13 cellular contexts compared by ENCODE assay signal in the genomic region with DNA sequence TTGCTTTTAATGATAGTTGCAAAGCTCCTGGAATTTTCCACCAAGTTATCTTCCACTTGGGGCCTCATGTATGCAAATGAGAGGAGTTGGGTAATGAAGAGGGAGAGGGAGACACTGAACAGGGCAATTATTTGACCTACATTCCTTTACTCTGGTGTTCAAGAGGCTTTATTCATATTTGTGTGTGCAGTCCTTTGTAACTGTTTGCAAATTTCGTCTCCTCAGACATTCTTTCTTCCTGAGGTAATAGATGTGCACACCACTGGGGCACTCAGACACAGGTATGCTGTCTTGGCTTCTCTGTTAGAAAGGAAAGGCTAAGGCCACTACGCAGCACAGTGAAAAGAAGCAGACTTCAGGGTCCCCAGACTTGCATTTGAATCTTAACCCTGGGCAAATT. TPM values are rescaled to one million over a fixed set of nuclear protein-coding genes. Genes with fewer than 3 reads are reported as not detected.
DNase-seq lines count a peak whose midpoint lies in the region; ATAC-seq and TF ChIP-seq lines count a peak whose summit lies in the region.
"Had no signal": no experiment of that assay in that cellular context is flagged by ENCODE, and none has a peak within 500 bp of the region (broad histone marks: within the 10 kb centered on the region; RNA-seq: fewer than 3 reads in every experiment).

No MANE protein-coding gene starts in this region.

- H3K4me3 Mint-ChIP-seq in activated CD4-positive, alpha-beta memory T cell treated with anti-CD3 and anti-CD28 coated beads, Interleukin-2, amount 10 ng/mL, durations not matched to agents 7 days and 5 days: no peak overlapping the region
- H3K4me3 Mint-ChIP-seq: activated naive CD4-positive, alpha-beta T cell treated with anti-CD3 and anti-CD28 coated beads for 36 hours had no signal

- no peaks in the 10 kb centered on the region for H3K9me3 Mint-ChIP-seq in activated CD4-positive, alpha-beta memory T cell treated with anti-CD3 and anti-CD28 coated beads, Interleukin-2, amount 10 ng/mL, durations not matched to agents 7 days and 5 days
- H3K9me3 Mint-ChIP-seq: activated naive CD4-positive, alpha-beta T cell treated with anti-CD3 and anti-CD28 coated beads for 36 hours had no signal

- H3K27ac Mint-ChIP-seq in activated CD4-positive, alpha-beta memory T cell treated with anti-CD3 and anti-CD28 coated beads, Interleukin-2, amount 10 ng/mL, durations not matched to agents 7 days and 5 days: no peak overlapping the region
- H3K27ac Mint-ChIP-seq: activated naive CD4-positive, alpha-beta T cell treated with anti-CD3 and anti-CD28 coated beads for 36 hours had no signal

- in situ Hi-C loops in Panc1 (cut with HindIII; ENCODE audit: low pct_unique_long_range_greater_than_20kb, low sequenced_read_pairs): no loop called here

- no peak for TF ChIP-seq CTCF in Panc1 (IDR thresholded peaks at IDR 0.05)
- no peak for TF ChIP-seq CTCF in fibroblast of pulmonary artery (IDR thresholded peaks at IDR 0.05; ENCODE audit: low read length, missing control alignments)

- H3K27me3 ChIP-seq in Panc1 (ENCODE audit: control insufficient read depth, insufficient read depth, low read length): no peaks in the 10 kb centered on the region
- H3K27me3 ChIP-seq: BLaER1 had no signal

- H3K36me3 ChIP-seq in Panc1 (ENCODE audit: control insufficient read depth, insufficient read depth, low read length): no peaks in the 10 kb centered on the region
- H3K36me3 ChIP-seq: BLaER1 had no signal

- H3K4me1 Mint-ChIP-seq in activated CD4-positive, alpha-beta memory T cell treated with anti-CD3 and anti-CD28 coated beads, Interleukin-2, amount 10 ng/mL, durations not matched to agents 7 days and 5 days: no peaks in the 10 kb centered on the region

- ATAC-seq in Panc1 (peak; percentile 54; the same call in 1 of the 2 replicates), HG03521 (IDR thresholded peaks at IDR 0.05; ENCODE audit: unreplicated experiment) (no peak), HG02840 (IDR thresholded peaks at IDR 0.05; ENCODE audit: low FRiP score, unreplicated experiment) (no peak)

- CTCF ChIA-PET in Panc1 (lab: Charles Lee): no interaction called here
- CTCF ChIA-PET in activated CD4-positive, alpha-beta memory T cell treated with anti-CD3 and anti-CD28 coated beads, Interleukin-2, amount 10 ng/mL, durations not matched to agents 7 days and 5 days (lab: Charles Lee): no interaction called here

- H3K9me3 ChIP-seq in Panc1 (ENCODE audit: control insufficient read depth, insufficient read depth, low read depth, low read length): no peaks in the 10 kb centered on the region
- H3K9me3 ChIP-seq: BLaER1 had no signal

- DNase-seq in AG08396 (ENCODE audit: low spot score): peak; percentile 39
- DNase-seq in Panc1 (ENCODE audit: low read depth, low spot score): no peak
- peak; percentile 71 for DNase-seq in fibroblast of pulmonary artery (ENCODE audit: low read depth)
- DNase-seq in non-pigmented ciliary epithelial cell (ENCODE audit: low read depth): peak; percentile 71
- no peak for DNase-seq in activated CD4-positive, alpha-beta memory T cell treated with anti-CD3 and anti-CD28 coated beads, Interleukin-2, amount 10 ng/mL, durations not matched to agents 7 days and 5 days
- no peak for DNase-seq in NCI-H1436 (lab: John Stamatoyannopoulos, UW)
- DNase-seq: activated CD4-positive, alpha-beta T cell treated with anti-CD3 and anti-CD28 coated beads for 48 hours; activated naive CD4-positive, alpha-beta T cell treated with anti-CD3 and anti-CD28 coated beads for 36 hours; NCI-H2029 had no signal

- H3K36me3 Mint-ChIP-seq in activated CD4-positive, alpha-beta memory T cell treated with anti-CD3 and anti-CD28 coated beads, Interleukin-2, amount 10 ng/mL, durations not matched to agents 7 days and 5 days (ENCODE audit: low read depth): no peaks in the 10 kb centered on the region

- peaks cover 18% of the 10 kb centered on the region for H3K27me3 Mint-ChIP-seq in activated CD4-positive, alpha-beta memory T cell treated with anti-CD3 and anti-CD28 coated beads, Interleukin-2, amount 10 ng/mL, durations not matched to agents 7 days and 5 days

- H3K27ac ChIP-seq in Panc1 (ENCODE audit: low read length): no peak overlapping the region
- H3K27ac ChIP-seq: BLaER1, epithelial cell of prostate had no signal

- POLR2A ChIA-PET in Panc1 (lab: Charles Lee): no interaction called here
- POLR2A ChIA-PET in activated CD4-positive, alpha-beta memory T cell treated with anti-CD3 and anti-CD28 coated beads, Interleukin-2, amount 10 ng/mL, durations not matched to agents 7 days and 5 days (lab: Charles Lee): no interaction called here

- intact Hi-C loops in Panc1 (cut with micrococcal nuclease; ENCODE audit: unreplicated experiment): no loop called here

- no peak overlapping the region for H3K4me3 ChIP-seq in Panc1 (ENCODE audit: low read depth in 2 of 2, low read length in 2 of 2)
- H3K4me3 ChIP-seq in fibroblast of pulmonary artery (replicated peaks; ENCODE audit: low read depth, low read length): no peak overlapping the region
- H3K4me3 ChIP-seq: BLaER1 had no signal

- peaks cover 21% of the 10 kb centered on the region for H3K4me1 ChIP-seq in Panc1 (ENCODE audit: control insufficient read depth, insufficient read depth, low read length)
- H3K4me1 ChIP-seq: BLaER1 had no signal

- no TSS peak for BruUV-seq in Panc1 (replicated peaks; lab: Mats Ljungman, UMichigan)

RNA-seq across cellular contexts. Expression of a gene that starts 40.7 kb away (rescaled TPM):
- total RNA-seq in Panc1 (2021; ENCODE audit: unreplicated experiment): 1.2 TPM
- polyA plus RNA-seq in Panc1 (2012; ENCODE audit: insufficient read length): 0.94 TPM
- total RNA-seq in activated CD4-positive, alpha-beta memory T cell treated with anti-CD3 and anti-CD28 coated beads, Interleukin-2, amount 10 ng/mL, durations not matched to agents 7 days and 5 days: under 1 TPM in 1 of 2 experiments, not detected in 1; 0.43 TPM
- total RNA-seq: activated naive CD4-positive, alpha-beta T cell treated with anti-CD3 and anti-CD28 coated beads for 36 hours had no signal

Comparison
In these comparisons a context has a peak if more than half of its experiments do, and no peak if none do; other contexts are left out.
1. DNase-seq: peak in AG08396 (single experiment), fibroblast of pulmonary artery (single experiment) and non-pigmented ciliary epithelial cell (single experiment); none in Panc1 (single experiment), activated CD4-positive, alpha-beta memory T cell treated with anti-CD3 and anti-CD28 coated beads, Interleukin-2, amount 10 ng/mL, durations not matched to agents 7 days and 5 days (single experiment) and NCI-H1436 (single experiment).